Comparison of ENCODE assay signal across 1 cellular context in genomic region chr6:85360794-85361642, GRCh38.
TF ChIP-seq lines count a peak whose summit lies in the region.

No MANE protein-coding gene starts in this region.

TF ChIP-seq in HepG2, 621 proteins besides CTCF, POLR2A, EP300 and RAD21 (continued from another document and continues in another):
- TF ChIP-seq ARID3A (IDR thresholded peaks at IDR 0.05; ENCODE audit: low read depth, low read length) (peak; percentile 40; the same call in 1 of the 2 replicates), ZFP90 (CRISPR knock-in tag; IDR thresholded peaks at IDR 0.05; ENCODE audit: borderline replicate concordance) (no peak), CC2D1A (CRISPR knock-in tag; IDR thresholded peaks at IDR 0.05) (no peak), HES4 (CRISPR knock-in tag; IDR thresholded peaks at IDR 0.05; ENCODE audit: borderline replicate concordance) (no peak), REPIN1 (CRISPR knock-in tag; IDR thresholded peaks at IDR 0.05; ENCODE audit: borderline replicate concordance, low read depth) (no peak), NFE2L2 (IDR thresholded peaks at IDR 0.05; ENCODE audit: low read length) (peak; percentile 42; the same call in 1 of the 2 replicates), ETV5 (CRISPR knock-in tag; IDR thresholded peaks at IDR 0.05; ENCODE audit: borderline replicate concordance) (no peak), ZNF781 (CRISPR knock-in tag; IDR thresholded peaks at IDR 0.05; ENCODE audit: borderline replicate concordance, not compliant biosample characterization) (no peak), SYNCRIP (IDR thresholded peaks at IDR 0.05; ENCODE audit: insufficient read depth, low read depth, low read length) (no peak), ISX (CRISPR knock-in tag; conservative IDR thresholded peaks at IDR 0.05) (no peak), ZNF724P (CRISPR knock-in tag; IDR thresholded peaks at IDR 0.05; ENCODE audit: borderline replicate concordance) (no peak), ZMAT5 (CRISPR knock-in tag; IDR thresholded peaks at IDR 0.05; ENCODE audit: borderline replicate concordance, low read depth) (no peak), ZBTB8A (CRISPR knock-in tag; IDR thresholded peaks at IDR 0.05; ENCODE audit: borderline replicate concordance, low read depth) (no peak), MAFK (conservative IDR thresholded peaks at IDR 0.05 in 1 of 2, IDR thresholded peaks at IDR 0.05 in 1 of 2; ENCODE audit: low read length in 2 of 2) (peak; percentile 16 to 46; a peak in 2 of 4 replicates), NR2F1 (CRISPR knock-in tag; IDR thresholded peaks at IDR 0.05) (0 out of 4 replicates have a peak, but pooled peaks of 1 of the 2 experiments have one; percentile 30), KMT2B (CRISPR knock-in tag; IDR thresholded peaks at IDR 0.05) (no peak), KIAA2018 (CRISPR knock-in tag; IDR thresholded peaks at IDR 0.05; ENCODE audit: borderline replicate concordance) (no peak), RBAK (CRISPR knock-in tag; IDR thresholded peaks at IDR 0.05) (no peak), ARHGAP35 (CRISPR knock-in tag; IDR thresholded peaks at IDR 0.05; ENCODE audit: borderline replicate concordance) (no peak), BHLHE40 (IDR thresholded peaks at IDR 0.05; ENCODE audit: low read length) (peak; percentile 86), ZBTB10 (CRISPR knock-in tag; IDR thresholded peaks at IDR 0.05; ENCODE audit: borderline replicate concordance) (no peak), ZNF7 (CRISPR knock-in tag; IDR thresholded peaks at IDR 0.05) (peak; percentile 57), ELF4 (CRISPR knock-in tag; IDR thresholded peaks at IDR 0.05; ENCODE audit: borderline replicate concordance) (no peak), EZH2 (conservative IDR thresholded peaks at IDR 0.05; ENCODE audit: low read depth, low read length) (no peak), MTF1 (CRISPR knock-in tag; IDR thresholded peaks at IDR 0.05) (no peak), NR1H2 (CRISPR knock-in tag; IDR thresholded peaks at IDR 0.05; ENCODE audit: borderline replicate concordance, low read depth) (no peak), ZNF496 (CRISPR knock-in tag; IDR thresholded peaks at IDR 0.05; ENCODE audit: insufficient replicate concordance) (no peak), CBX2 (IDR thresholded peaks at IDR 0.05; ENCODE audit: low read depth, low read length) (no peak), CBX2 (CRISPR knock-in tag; IDR thresholded peaks at IDR 0.05; ENCODE audit: low read depth) (no peak), SP5 (CRISPR knock-in tag; IDR thresholded peaks at IDR 0.05; ENCODE audit: borderline replicate concordance, low read depth) (no peak), ZNF460 (CRISPR knock-in tag; IDR thresholded peaks at IDR 0.05; ENCODE audit: borderline replicate concordance) (no peak), ZFX (CRISPR knock-in tag; IDR thresholded peaks at IDR 0.05; ENCODE audit: low read depth) (no peak), AKNA (CRISPR knock-in tag; IDR thresholded peaks at IDR 0.05; ENCODE audit: borderline replicate concordance) (no peak), ZNF547 (CRISPR knock-in tag; IDR thresholded peaks at IDR 0.05) (no peak), ZNF546 (CRISPR knock-in tag; conservative IDR thresholded peaks at IDR 0.05) (no peak), ZFP37 (CRISPR knock-in tag; IDR thresholded peaks at IDR 0.05; ENCODE audit: borderline replicate concordance) (no peak), PBX2 (CRISPR knock-in tag; IDR thresholded peaks at IDR 0.05) (peak; percentile 49; the same call in 1 of the 2 replicates), TFE3 (CRISPR knock-in tag; IDR thresholded peaks at IDR 0.05) (no peak), ZNF441 (CRISPR knock-in tag; IDR thresholded peaks at IDR 0.05; ENCODE audit: borderline replicate concordance) (no peak), CERS6 (CRISPR knock-in tag; IDR thresholded peaks at IDR 0.05) (no peak)
